2 cellular contexts compared by ENCODE assay signal in genomic region chr13:52051400-52051799, GRCh38.
TF ChIP-seq lines count a peak whose summit lies in the region.

No MANE protein-coding gene starts in this region.

TF ChIP-seq in GM23338, 12 proteins besides CTCF, POLR2A, EP300 and RAD21:
- TF ChIP-seq ZNF331 (CRISPR knock-in tag; IDR thresholded peaks at IDR 0.05; ENCODE audit: low read depth): no peak
- no peak for TF ChIP-seq ZNF114 (CRISPR knock-in tag; IDR thresholded peaks at IDR 0.05)
- no peak for TF ChIP-seq EZH2 (IDR thresholded peaks at IDR 0.05; ENCODE audit: low read depth, unreplicated experiment)
- no peak for TF ChIP-seq NANOG (IDR thresholded peaks at IDR 0.05; ENCODE audit: borderline replicate concordance)
- no peak for TF ChIP-seq CREB1 (CRISPR knock-in tag; IDR thresholded peaks at IDR 0.05; ENCODE audit: low read depth)
- TF ChIP-seq JUNB (IDR thresholded peaks at IDR 0.05; ENCODE audit: unreplicated experiment): no peak
- TF ChIP-seq ETS1 (IDR thresholded peaks at IDR 0.05): no peak
- no peak for TF ChIP-seq ZNF462 (CRISPR knock-in tag; IDR thresholded peaks at IDR 0.05)
- TF ChIP-seq STAT1 (IDR thresholded peaks at IDR 0.05; ENCODE audit: unreplicated experiment): no peak
- TF ChIP-seq, protein P1, sequence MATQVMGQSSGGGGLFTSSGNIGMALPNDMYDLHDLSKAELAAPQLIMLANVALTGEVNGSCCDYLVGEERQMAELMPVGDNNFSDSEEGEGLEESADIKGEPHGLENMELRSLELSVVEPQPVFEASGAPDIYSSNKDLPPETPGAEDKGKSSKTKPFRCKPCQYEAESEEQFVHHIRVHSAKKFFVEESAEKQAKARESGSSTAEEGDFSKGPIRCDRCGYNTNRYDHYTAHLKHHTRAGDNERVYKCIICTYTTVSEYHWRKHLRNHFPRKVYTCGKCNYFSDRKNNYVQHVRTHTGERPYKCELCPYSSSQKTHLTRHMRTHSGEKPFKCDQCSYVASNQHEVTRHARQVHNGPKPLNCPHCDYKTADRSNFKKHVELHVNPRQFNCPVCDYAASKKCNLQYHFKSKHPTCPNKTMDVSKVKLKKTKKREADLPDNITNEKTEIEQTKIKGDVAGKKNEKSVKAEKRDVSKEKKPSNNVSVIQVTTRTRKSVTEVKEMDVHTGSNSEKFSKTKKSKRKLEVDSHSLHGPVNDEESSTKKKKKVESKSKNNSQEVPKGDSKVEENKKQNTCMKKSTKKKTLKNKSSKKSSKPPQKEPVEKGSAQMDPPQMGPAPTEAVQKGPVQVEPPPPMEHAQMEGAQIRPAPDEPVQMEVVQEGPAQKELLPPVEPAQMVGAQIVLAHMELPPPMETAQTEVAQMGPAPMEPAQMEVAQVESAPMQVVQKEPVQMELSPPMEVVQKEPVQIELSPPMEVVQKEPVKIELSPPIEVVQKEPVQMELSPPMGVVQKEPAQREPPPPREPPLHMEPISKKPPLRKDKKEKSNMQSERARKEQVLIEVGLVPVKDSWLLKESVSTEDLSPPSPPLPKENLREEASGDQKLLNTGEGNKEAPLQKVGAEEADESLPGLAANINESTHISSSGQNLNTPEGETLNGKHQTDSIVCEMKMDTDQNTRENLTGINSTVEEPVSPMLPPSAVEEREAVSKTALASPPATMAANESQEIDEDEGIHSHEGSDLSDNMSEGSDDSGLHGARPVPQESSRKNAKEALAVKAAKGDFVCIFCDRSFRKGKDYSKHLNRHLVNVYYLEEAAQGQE (IDR thresholded peaks at IDR 0.05; ENCODE audit: unreplicated experiment): no peak
- no peak for TF ChIP-seq POLR2AphosphoS5 (IDR thresholded peaks at IDR 0.05; ENCODE audit: low read depth)
- no peak for TF ChIP-seq EZH2phosphoT487 (IDR thresholded peaks at IDR 0.05; ENCODE audit: unreplicated experiment)

TF ChIP-seq in H1, 55 proteins besides CTCF, POLR2A, EP300 and RAD21:
- TF ChIP-seq GABPA (IDR thresholded peaks at IDR 0.05; ENCODE audit: borderline replicate concordance, insufficient read depth, low read length) (no peak), TAF1 (IDR thresholded peaks at IDR 0.05; ENCODE audit: low read depth, low read length) (no peak), KDM5A (IDR thresholded peaks at IDR 0.05; ENCODE audit: low read length) (no peak), EZH2 (IDR thresholded peaks at IDR 0.05; ENCODE audit: low read depth, low read length, severe bottlenecking) (no peak), RXRA (IDR thresholded peaks at IDR 0.05; ENCODE audit: insufficient read depth, low read depth, low read length) (no peak), CEBPB (IDR thresholded peaks at IDR 0.05; ENCODE audit: low read depth, low read length) (no peak), JUN (IDR thresholded peaks at IDR 0.05; ENCODE audit: low read depth, low read length) (no peak), FOSL1 (IDR thresholded peaks at IDR 0.05; ENCODE audit: insufficient read depth, low read depth, low read length) (no peak), PHF8 (conservative IDR thresholded peaks at IDR 0.05; ENCODE audit: low read depth, low read length) (no peak), TEAD4 (IDR thresholded peaks at IDR 0.05; ENCODE audit: low read depth, low read length) (no peak)
TF ChIP-seq in H1: peak in this region for 0.
